11 cellular contexts compared by ENCODE assay signal in the genomic region with DNA sequence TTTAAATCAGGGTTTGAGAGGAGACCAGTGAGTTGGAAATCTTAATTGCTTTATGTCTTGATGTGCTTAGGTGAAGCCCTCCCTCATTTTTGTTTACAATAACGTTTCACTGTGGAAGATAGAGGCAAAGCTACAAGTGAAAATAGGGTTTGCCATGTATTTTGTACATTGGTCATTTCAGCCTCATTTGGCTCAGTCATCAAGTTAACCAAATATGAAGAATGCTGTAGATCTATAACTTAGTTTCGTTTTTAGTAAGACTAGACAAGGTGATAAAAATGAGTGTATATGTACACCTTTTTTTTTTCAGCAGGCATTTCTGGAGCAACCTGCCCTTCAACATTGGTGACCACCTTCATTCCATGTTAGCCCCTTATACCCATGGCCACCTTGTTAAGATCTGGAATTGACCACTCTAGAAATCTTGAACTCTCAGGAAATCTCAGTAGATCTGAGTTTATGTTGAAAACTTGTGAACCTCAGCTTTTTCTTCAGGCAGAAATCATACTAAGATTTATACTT. TPM values are rescaled to one million over a fixed set of nuclear protein-coding genes. Genes with fewer than 3 reads are reported as not detected.
DNase-seq lines count a peak whose midpoint lies in the region; ATAC-seq and TF ChIP-seq lines count a peak whose summit lies in the region.
"Had no signal": no experiment of that assay in that cellular context is flagged by ENCODE, and none has a peak within 500 bp of the region (broad histone marks: within the 10 kb centered on the region; RNA-seq: fewer than 3 reads in every experiment).

No MANE protein-coding gene starts in this region.

- H3K4me3 ChIP-seq in CD8-positive, alpha-beta memory T cell (ENCODE audit: low read length), result no peak overlapping the region
- H3K4me3 ChIP-seq in GM23338 (no peak overlapping the region), right cardiac atrium (ENCODE audit: low read length) (no peak overlapping the region)
- H3K4me3 ChIP-seq: neural progenitor cell, suprapubic skin had no signal

- peak overlapping the region; percentile 46 to 99 (median 90) for H3K4me3 Mint-ChIP-seq in CD8-positive, alpha-beta memory T cell
- no peak overlapping the region for H3K4me3 Mint-ChIP-seq in GM23338
- H3K4me3 Mint-ChIP-seq in activated CD8-positive, alpha-beta T cell treated with anti-CD3 and anti-CD28 coated beads for 36 hours, result peak overlapping the region; percentile 87
- peak overlapping the region in 3 of 8 donors; percentile 20 to 96 (median 31) for H3K4me3 Mint-ChIP-seq in naive B cell
- H3K4me3 Mint-ChIP-seq: neural progenitor cell had no signal

- intact Hi-C loops in activated CD8-positive, alpha-beta T cell treated with anti-CD3 and anti-CD28 coated beads for 36 hours (cut with micrococcal nuclease), result no loop called here
- intact Hi-C loops in right cardiac atrium (cut with DNase I) (no loop called here), left ventricle myocardium superior (cut with micrococcal nuclease) (no loop called here)

- no peaks in the 10 kb centered on the region for H3F3A ChIP-seq in GM23338 (replicated peaks; ENCODE audit: low read depth)

- H3K27me3 Mint-ChIP-seq in CD8-positive, alpha-beta memory T cell, result peaks cover 0 to 3% of the 10 kb centered on the region in 2 donors
- H3K27me3 Mint-ChIP-seq in GM23338 (ENCODE audit: insufficient read depth, low read depth, poor library complexity) (peaks cover 12% of the 10 kb centered on the region), naive B cell (no peaks in the 10 kb centered on the region)
- no peaks in the 10 kb centered on the region for H3K27me3 Mint-ChIP-seq in activated CD8-positive, alpha-beta T cell treated with anti-CD3 and anti-CD28 coated beads for 36 hours

- H3K9me2 ChIP-seq in GM23338 (ENCODE audit: insufficient read depth), result no peaks in the 10 kb centered on the region

- H3K9me3 Mint-ChIP-seq in CD8-positive, alpha-beta memory T cell, result no peaks in the 10 kb centered on the region
- H3K9me3 Mint-ChIP-seq in GM23338 (no peaks in the 10 kb centered on the region), naive B cell (peaks cover 0 to 3% (median 0%) of the 10 kb centered on the region in 7 donors)
- no peaks in the 10 kb centered on the region for H3K9me3 Mint-ChIP-seq in activated CD8-positive, alpha-beta T cell treated with anti-CD3 and anti-CD28 coated beads for 36 hours
- H3K9me3 Mint-ChIP-seq: neural progenitor cell had no signal

- TF ChIP-seq CTCF in GM23338 (conservative IDR thresholded peaks at IDR 0.05; ENCODE audit: low read depth in 2 of 2), result no peak
- no peak for TF ChIP-seq CTCF in activated CD8-positive, alpha-beta T cell treated with anti-CD3 and anti-CD28 coated beads for 36 hours (IDR thresholded peaks at IDR 0.05)

- H3K27me3 ChIP-seq in CD8-positive, alpha-beta memory T cell (ENCODE audit: insufficient read depth, low read length, poor library complexity, severe bottlenecking), result no peaks in the 10 kb centered on the region
- H3K27me3 ChIP-seq in GM23338 (ENCODE audit: insufficient read depth) (no peaks in the 10 kb centered on the region), right cardiac atrium (ENCODE audit: control insufficient read depth, insufficient read depth) (no peaks in the 10 kb centered on the region)
- H3K27me3 ChIP-seq: neural progenitor cell, suprapubic skin had no signal

- H3K36me3 Mint-ChIP-seq in CD8-positive, alpha-beta memory T cell, result peaks cover 0 to 29% (median 3%) of the 10 kb centered on the region in 3 donors
- H3K36me3 Mint-ChIP-seq in GM23338 (ENCODE audit: low read depth) (peaks cover 3% of the 10 kb centered on the region; the same call in 1 of the 3 replicates), naive B cell (no peaks in the 10 kb centered on the region)
- peaks cover 18% of the 10 kb centered on the region for H3K36me3 Mint-ChIP-seq in activated CD8-positive, alpha-beta T cell treated with anti-CD3 and anti-CD28 coated beads for 36 hours (ENCODE audit: low read depth)

- CTCF ChIA-PET in CD8-positive, alpha-beta memory T cell (lab: Charles Lee), result interaction anchor here (1.6 kb wide), 1 partner anchor 28 kb away, joined by 3 read pairs; no protein-coding TSS in a partner anchor
- CTCF ChIA-PET in activated CD8-positive, alpha-beta T cell treated with anti-CD3 and anti-CD28 coated beads for 36 hours (lab: Charles Lee), result interaction anchor here (1.0 to 2.5 kb wide), 6 partner anchors 11 to 80 kb away, joined by 3 to 9 read pairs (median 5); no protein-coding TSS in a partner anchor

- H3K79me2 ChIP-seq in GM23338 (replicated peaks; ENCODE audit: insufficient read depth), result peaks cover 90% of the 10 kb centered on the region

- no peak for ATAC-seq in GM23338
- no peak for ATAC-seq in activated CD8-positive, alpha-beta T cell treated with anti-CD3 and anti-CD28 coated beads for 36 hours
- ATAC-seq in naive B cell (ENCODE audit: low read depth in 2 of 2), result no peak
- ATAC-seq in right cardiac atrium, result no peak
- ATAC-seq in left ventricle myocardium superior, result no peak

- POLR2A ChIA-PET in CD8-positive, alpha-beta memory T cell (lab: Charles Lee), result no interaction called here
- POLR2A ChIA-PET in activated CD8-positive, alpha-beta T cell treated with anti-CD3 and anti-CD28 coated beads for 36 hours (lab: Charles Lee), result interaction anchor here (1.3 to 4.7 kb wide), 3 partner anchors 15 to 286 kb away, joined by 3 to 60 read pairs (median 3); no protein-coding TSS in a partner anchor

- peaks cover 14% of the 10 kb centered on the region for H4K20me1 ChIP-seq in GM23338 (replicated peaks; ENCODE audit: insufficient read depth)

- peaks cover 67% of the 10 kb centered on the region for H3K4me1 ChIP-seq in CD8-positive, alpha-beta memory T cell (ENCODE audit: insufficient read depth, low read length)
- H3K4me1 ChIP-seq in GM23338 (ENCODE audit: insufficient read depth) (peaks cover 44% of the 10 kb centered on the region), right cardiac atrium (ENCODE audit: control insufficient read depth, insufficient read depth, low read length) (no peaks in the 10 kb centered on the region)

- no peak overlapping the region for H3K4me2 ChIP-seq in GM23338

- H3K27ac Mint-ChIP-seq in CD8-positive, alpha-beta memory T cell, result peak overlapping the region; percentile 85 to 100 (median 96)
- H3K27ac Mint-ChIP-seq in GM23338, result 0 out of 2 replicates have a peak overlapping the region, but pooled peaks have one; percentile 32
- peak overlapping the region; percentile 93 for H3K27ac Mint-ChIP-seq in activated CD8-positive, alpha-beta T cell treated with anti-CD3 and anti-CD28 coated beads for 36 hours
- H3K27ac Mint-ChIP-seq in naive B cell, result peak overlapping the region in 5 of 6 donors; percentile 4 to 100 (median 26)
- H3K27ac Mint-ChIP-seq: neural progenitor cell had no signal

- WGBS in right cardiac atrium, result 56% methylated on average over 2 of the region's 2 CpGs

- H3K9me3 ChIP-seq in CD8-positive, alpha-beta memory T cell (ENCODE audit: low read length), result no peaks in the 10 kb centered on the region
- no peaks in the 10 kb centered on the region for H3K9me3 ChIP-seq in right cardiac atrium (ENCODE audit: control insufficient read depth, low read length)
- H3K9me3 ChIP-seq: suprapubic skin had no signal

- H2AFZ ChIP-seq in GM23338, result no peak overlapping the region
- H2AFZ ChIP-seq: neural progenitor cell had no signal

- DNase-seq in CD8-positive, alpha-beta memory T cell, result no peak
- no peak for DNase-seq in GM23338 (ENCODE audit: low spot score)
- no peak for DNase-seq in activated CD8-positive, alpha-beta T cell treated with anti-CD3 and anti-CD28 coated beads for 36 hours
- DNase-seq in naive B cell, result no peak
- no peak for DNase-seq in NCI-H1092 (lab: John Stamatoyannopoulos, UW)
- no peak for DNase-seq in right cardiac atrium
- DNase-seq in left ventricle myocardium superior, result no peak
- DNase-seq: COR-L47; effector CD8-positive, alpha-beta T cell had no signal

- no peaks in the 10 kb centered on the region for H3K36me3 ChIP-seq in CD8-positive, alpha-beta memory T cell (ENCODE audit: insufficient read depth, low read length)
- no peaks in the 10 kb centered on the region for H3K36me3 ChIP-seq in GM23338 (ENCODE audit: insufficient read depth)
- H3K36me3 ChIP-seq: neural progenitor cell had no signal

- peaks cover 74 to 93% (median 85%) of the 10 kb centered on the region in 3 donors for H3K4me1 Mint-ChIP-seq in CD8-positive, alpha-beta memory T cell
- H3K4me1 Mint-ChIP-seq in GM23338, result peaks cover 53% of the 10 kb centered on the region
- peaks cover 69% of the 10 kb centered on the region for H3K4me1 Mint-ChIP-seq in activated CD8-positive, alpha-beta T cell treated with anti-CD3 and anti-CD28 coated beads for 36 hours (ENCODE audit: low read depth)
- H3K4me1 Mint-ChIP-seq in naive B cell, result peaks cover 62 to 88% (median 73%) of the 10 kb centered on the region in 3 donors

- H3K27ac ChIP-seq in CD8-positive, alpha-beta memory T cell (ENCODE audit: low read depth, low read length), result no peak overlapping the region
- H3K27ac ChIP-seq in GM23338 (ENCODE audit: low read depth), result no peak overlapping the region
- no peak overlapping the region for H3K27ac ChIP-seq in right cardiac atrium (ENCODE audit: low read length)
- H3K27ac ChIP-seq: neural progenitor cell, suprapubic skin had no signal

TF ChIP-seq in GM23338, 12 proteins besides CTCF, POLR2A, EP300 and RAD21 (continues in another document):
- no peak for TF ChIP-seq EZH2phosphoT487 (IDR thresholded peaks at IDR 0.05; ENCODE audit: unreplicated experiment)
- no peak for TF ChIP-seq CREB1 (CRISPR knock-in tag; IDR thresholded peaks at IDR 0.05; ENCODE audit: low read depth)
- TF ChIP-seq STAT1 (IDR thresholded peaks at IDR 0.05; ENCODE audit: unreplicated experiment), result no peak
- no peak for TF ChIP-seq ZNF114 (CRISPR knock-in tag; IDR thresholded peaks at IDR 0.05)
- no peak for TF ChIP-seq EZH2 (IDR thresholded peaks at IDR 0.05; ENCODE audit: low read depth, unreplicated experiment)

RNA-seq across cellular contexts. Expression of gene NFYC, which starts 2.9 kb away (rescaled TPM):
- total RNA-seq in CD8-positive, alpha-beta memory T cell, result 10 to 100 TPM; 61.3 to 61.6 TPM
- polyA plus RNA-seq in CD8-positive, alpha-beta memory T cell, result 51.3 TPM
- total RNA-seq in GM23338 (2014; rRNA removed; shearing (Covaris generic)), result 37.8 and 42.7 TPM in 2 replicates
- polyA plus RNA-seq in GM23338 (2016; fragmentation: Nextera tagmentation; extraction: Ambion mirVana) (34.5 and 36.2 TPM in 2 replicates), naive B cell (ENCODE audit: low read depth in 6 of 6) (10 to 100 TPM; 60.3 to 95.4 (median 73.0) TPM), right cardiac atrium (63.6 TPM)
- 10 to 100 TPM; 45.6 to 53.8 TPM for total RNA-seq in activated CD8-positive, alpha-beta T cell treated with anti-CD3 and anti-CD28 coated beads for 36 hours
- total RNA-seq in right cardiac atrium (10 to 100 TPM; 70.6 to 82.6 (median 78.9) TPM), left ventricle myocardium superior (78.6 TPM)

RNA-seq across cellular contexts. Expression of gene RIMS3, which starts 28.9 kb away (rescaled TPM):
- 1 to 10 TPM; 1.4 to 1.7 TPM for total RNA-seq in CD8-positive, alpha-beta memory T cell
- 5.4 TPM for polyA plus RNA-seq in CD8-positive, alpha-beta memory T cell
- 19.7 and 27.2 TPM in 2 replicates for total RNA-seq in GM23338 (2014; rRNA removed; shearing (Covaris generic))
- polyA plus RNA-seq in GM23338 (2016; fragmentation: Nextera tagmentation; extraction: Ambion mirVana) (6.9 and 8.7 TPM in 2 replicates), naive B cell (ENCODE audit: low read depth in 6 of 6) (1 to 10 TPM in 5 of 6 donors, under 1 TPM in 1; 0.93 to 2.9 (median 1.8) TPM), right cardiac atrium (1.5 TPM)
- 1 to 10 TPM; 3.0 to 3.9 TPM for total RNA-seq in activated CD8-positive, alpha-beta T cell treated with anti-CD3 and anti-CD28 coated beads for 36 hours
- total RNA-seq in right cardiac atrium (1 to 10 TPM; 4.3 to 4.8 (median 4.5) TPM), left ventricle myocardium superior (0.92 TPM)

Comparison
In these comparisons a context has a peak if more than half of its experiments do, and no peak if none do; other contexts are left out.
1. H3K27ac Mint-ChIP-seq: peak in every context shown above with its lines; median percentile 96 in CD8-positive, alpha-beta memory T cell; 93 in activated CD8-positive, alpha-beta T cell treated with anti-CD3 and anti-CD28 coated beads for 36 hours; 32 in GM23338; 26 in naive B cell.